16 cellular contexts compared by ENCODE assay signal in genomic region chr20:18395544-18395943, GRCh38.
"Had no signal": no experiment of that assay in that cellular context is flagged by ENCODE, and none has a peak within 500 bp of the region (broad histone marks: within the 10 kb centered on the region; RNA-seq: fewer than 3 reads in every experiment).

No MANE protein-coding gene starts in this region.

- ATAC-seq: activated CD8-positive, alpha-beta T cell treated with anti-CD3 and anti-CD28 coated beads for 36 hours; gastrocnemius medialis; lower lobe of right lung had no signal

- H3K27me3 ChIP-seq: brain microvascular endothelial cell, colonic mucosa, gastrocnemius medialis, thyroid gland had no signal

- H3K4me1 ChIP-seq: colonic mucosa, gastrocnemius medialis, lower lobe of right lung, thyroid gland had no signal

- H3K9me3 ChIP-seq: colonic mucosa, gastrocnemius medialis, lower lobe of right lung, thyroid gland had no signal

- H3K4me3 ChIP-seq: colonic mucosa, gastrocnemius medialis, lower lobe of right lung, thyroid gland had no signal

- DNase-seq: activated B cell treated with CpG ODN at 0.5 μM for 24 hours; activated CD4-positive, alpha-beta T cell treated with anti-CD3 and anti-CD28 coated beads for 4 hours; activated CD8-positive, alpha-beta T cell treated with anti-CD3 and anti-CD28 coated beads for 36 hours; activated naive CD4-positive, alpha-beta T cell treated with anti-CD3 and anti-CD28 coated beads for 36 hours; activated T-cell treated with anti-CD3 and anti-CD28 coated beads, Interleukin-2, amount 50 U/mL, for 1 hour; aorta; brain microvascular endothelial cell; central memory CD4-positive, alpha-beta T cell; colonic mucosa; erythroblast; gastrocnemius medialis; head of caudate nucleus; lower lobe of right lung; nephron progenitor cell; stimulated activated naive CD4-positive, alpha-beta T cell; thyroid gland had no signal

- H3K36me3 ChIP-seq: brain microvascular endothelial cell, colonic mucosa, gastrocnemius medialis, lower lobe of right lung, thyroid gland had no signal

- H3K27ac ChIP-seq: brain microvascular endothelial cell, colonic mucosa, gastrocnemius medialis, lower lobe of right lung, thyroid gland had no signal
